In the genomic region with DNA sequence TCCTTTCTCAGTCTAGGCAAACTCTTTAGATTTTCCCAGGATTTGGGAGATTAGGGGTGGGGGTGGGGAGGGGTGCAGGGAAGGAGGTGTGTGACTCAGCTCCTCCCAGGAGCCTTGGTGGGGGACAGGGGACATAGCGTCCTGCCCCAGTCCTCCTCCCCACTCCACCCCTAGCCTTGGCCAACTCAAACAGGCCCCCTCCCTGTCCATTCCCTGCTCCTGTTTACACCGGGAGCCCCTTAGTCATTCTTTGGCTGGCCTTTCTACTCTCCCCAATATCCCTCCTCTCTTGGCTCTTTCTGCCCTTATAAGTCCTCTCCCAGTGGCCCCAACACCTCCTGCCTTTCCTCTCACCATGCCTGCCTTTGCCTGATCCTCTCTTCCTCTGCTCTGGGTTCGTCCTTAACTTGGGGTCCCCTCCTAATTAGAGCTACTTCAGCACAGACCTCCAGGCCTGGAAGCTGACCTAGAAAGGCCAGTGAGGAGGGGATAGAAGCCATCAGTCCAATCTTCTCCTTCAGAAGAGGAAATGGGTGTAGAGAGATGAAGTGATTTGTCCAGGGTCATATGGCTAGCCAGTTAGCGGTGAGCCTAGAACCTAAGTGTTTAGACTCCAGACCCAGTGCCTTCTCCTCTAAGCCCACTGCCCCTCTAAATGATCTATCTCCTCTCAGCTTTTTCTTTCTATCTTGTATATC, we compare ENCODE assay signal across 1 cellular context.
TF ChIP-seq lines count a peak whose summit lies in the region.

No MANE protein-coding gene starts in this region.

TF ChIP-seq in H1, 55 proteins besides CTCF, POLR2A, EP300 and RAD21:
- TF ChIP-seq BRCA1 (IDR thresholded peaks at IDR 0.05; ENCODE audit: low read depth, low read length) (no peak), KDM4A (IDR thresholded peaks at IDR 0.05; ENCODE audit: low read depth, low read length, severe bottlenecking) (no peak), RBBP5 (IDR thresholded peaks at IDR 0.05; ENCODE audit: borderline replicate concordance, low read depth, low read length) (no peak), POU5F1 (IDR thresholded peaks at IDR 0.05; ENCODE audit: low read depth, low read length) (no peak), MAFK (IDR thresholded peaks at IDR 0.05; ENCODE audit: low read depth, low read length) (no peak), RFX5 (IDR thresholded peaks at IDR 0.05; ENCODE audit: borderline replicate concordance, low read depth, low read length) (no peak), SP4 (IDR thresholded peaks at IDR 0.05; ENCODE audit: low read length) (no peak), SRF (IDR thresholded peaks at IDR 0.05; ENCODE audit: low read depth, low read length) (no peak), HDAC2 (IDR thresholded peaks at IDR 0.05; ENCODE audit: borderline replicate concordance in 1 of 2, low read depth in 2 of 2, low read length in 2 of 2) (no peak), BACH1 (IDR thresholded peaks at IDR 0.05; ENCODE audit: low read length) (no peak), GABPA (IDR thresholded peaks at IDR 0.05; ENCODE audit: borderline replicate concordance, insufficient read depth, low read length) (no peak), TAF7 (optimal IDR thresholded peaks at IDR 0.05; ENCODE audit: borderline replicate concordance, low read depth, low read length) (no peak), TAF1 (IDR thresholded peaks at IDR 0.05; ENCODE audit: low read depth, low read length) (no peak)
- TF ChIP-seq, protein P1, sequence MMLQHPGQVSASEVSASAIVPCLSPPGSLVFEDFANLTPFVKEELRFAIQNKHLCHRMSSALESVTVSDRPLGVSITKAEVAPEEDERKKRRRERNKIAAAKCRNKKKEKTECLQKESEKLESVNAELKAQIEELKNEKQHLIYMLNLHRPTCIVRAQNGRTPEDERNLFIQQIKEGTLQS (IDR thresholded peaks at IDR 0.05; ENCODE audit: insufficient read depth, low read depth, low read length): no peak
TF ChIP-seq in H1: peak in this region for 0.
